Comparison of ENCODE assay signal across 21 cellular contexts in genomic region chr4:142155347-142155746, GRCh38.
DNase-seq lines count a peak whose midpoint lies in the region; ATAC-seq and TF ChIP-seq lines count a peak whose summit lies in the region.
"Had no signal": no experiment of that assay in that cellular context is flagged by ENCODE, and none has a peak within 500 bp of the region (broad histone marks: within the 10 kb centered on the region; RNA-seq: fewer than 3 reads in every experiment).

No MANE protein-coding gene starts in this region.

- no peaks in the 10 kb centered on the region for H3K9me3 Mint-ChIP-seq in mesothelial cell of epicardium

- intact Hi-C loops in Right ventricle myocardium inferior (cut with DNase I): no loop called here

- H3K27ac Mint-ChIP-seq in T-helper 17 cell (peak overlapping the region; percentile 14), mesothelial cell of epicardium (peak overlapping the region; percentile 71)

- H3K27ac ChIP-seq in cardiac muscle cell: peak overlapping the region; percentile 87
- H3K27ac ChIP-seq: A549 had no signal

- TF ChIP-seq CTCF in cardiac muscle cell (IDR thresholded peaks at IDR 0.05; ENCODE audit: low read depth, low read length): no peak
- no peak for TF ChIP-seq CTCF in mesothelial cell of epicardium (IDR thresholded peaks at IDR 0.05; ENCODE audit: unreplicated experiment)

- no peaks in the 10 kb centered on the region for H3K27me3 Mint-ChIP-seq in T-helper 17 cell
- no peaks in the 10 kb centered on the region for H3K27me3 Mint-ChIP-seq in mesothelial cell of epicardium (ENCODE audit: low read depth)

- peaks cover 24% of the 10 kb centered on the region for H3K4me1 ChIP-seq in cardiac muscle cell (ENCODE audit: low read depth)
- H3K4me1 ChIP-seq: BE2C had no signal

- H3K4me1 Mint-ChIP-seq in T-helper 17 cell (peaks cover 27% of the 10 kb centered on the region), mesothelial cell of epicardium (peaks cover 24% of the 10 kb centered on the region)

- H3K4me3 ChIP-seq in cardiac muscle cell: no peak overlapping the region
- H3K4me3 ChIP-seq: A549, MG63 had no signal

- ATAC-seq in Right ventricle myocardium inferior (no peak), T-helper 17 cell (no peak)
- ATAC-seq: A549 had no signal

- no peaks in the 10 kb centered on the region for H3K27me3 ChIP-seq in cardiac muscle cell
- H3K27me3 ChIP-seq: BE2C, MG63 had no signal

- H3K36me3 ChIP-seq in cardiac muscle cell: no peaks in the 10 kb centered on the region
- H3K36me3 ChIP-seq: BE2C, MG63 had no signal

- DNase-seq in cardiac muscle cell (ENCODE audit: low read depth in 1 of 2, low spot score in 1 of 2) (peak in 1 of 2 donors; percentile 81), Right ventricle myocardium inferior (ENCODE audit: missing footprints) (no peak), T-helper 17 cell (no peak), mesothelial cell of epicardium (ENCODE audit: low spot score in 2 of 2, unreplicated experiment in 2 of 2) (no peak), 8988T (no peak), NCI-H446 treated with DMSO at 0.1 percent for 48 hours (lab: John Stamatoyannopoulos, UW) (no peak)
- DNase-seq in activated CD4-positive, alpha-beta T cell treated with anti-CD3 and anti-CD28 coated beads, Interleukin-2, amount 50 U/mL, for 48 hours: no peak
- DNase-seq: BE2C, DMS79, H7, Kasumi-1, MG63, NCI-H1417, NCI-H1694 treated with DMSO at 0.1 percent for 48 hours, NCI-H2081 treated with DMSO at 0.1 percent for 48 hours, NCI-H446, NCI-H526 treated with DMSO at 0.1 percent for 48 hours, OCI-M1, SHP77, SK-N-SH had no signal

- no peaks in the 10 kb centered on the region for H3K9me3 ChIP-seq in cardiac muscle cell (ENCODE audit: low read depth)
- no peaks in the 10 kb centered on the region for H3K9me3 ChIP-seq in T-helper 17 cell (ENCODE audit: control insufficient read depth, low read length, poor library complexity, severe bottlenecking)
- H3K9me3 ChIP-seq: A549, BE2C, MG63, SK-N-SH had no signal

- H3K36me3 Mint-ChIP-seq in T-helper 17 cell (ENCODE audit: low read depth) (peaks cover 16% of the 10 kb centered on the region), mesothelial cell of epicardium (peaks cover 10% of the 10 kb centered on the region)

- H3K4me3 Mint-ChIP-seq in T-helper 17 cell (no peak overlapping the region), mesothelial cell of epicardium (no peak overlapping the region)
